7 cellular contexts compared by ENCODE assay signal in the genomic region with DNA sequence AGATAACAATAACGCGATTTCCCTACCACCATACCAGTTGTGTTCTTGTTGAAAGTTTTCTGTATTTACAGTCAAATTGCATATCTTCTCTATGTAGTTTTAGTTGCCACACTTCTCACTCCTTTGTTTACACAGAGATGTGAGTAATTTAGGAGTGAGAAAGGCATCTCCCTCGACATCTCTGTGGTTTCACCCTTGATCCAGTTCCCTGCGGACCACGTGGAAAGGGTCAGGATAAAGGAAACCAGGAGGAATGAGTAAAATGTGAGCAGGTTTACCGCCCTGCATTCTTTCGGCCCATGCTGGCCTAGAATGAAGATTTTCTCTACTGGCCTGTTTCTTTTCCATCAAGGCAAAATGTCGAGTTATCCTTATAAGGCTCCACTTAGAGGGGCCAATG.
DNase-seq lines count a peak whose midpoint lies in the region; ATAC-seq, FAIRE-seq and TF ChIP-seq lines count a peak whose summit lies in the region.
"Not testable (repeated sequence)": the region's sequence is repeated elsewhere in the genome, so short reads cannot be mapped to it uniquely, and the experiment has no call there.

No MANE protein-coding gene starts in this region.

- H3K9ac ChIP-seq in astrocyte (ENCODE audit: low read length); neuronal stem cell (ENCODE audit: low read depth, low read length, poor library complexity): not testable (repeated sequence)

- not testable (repeated sequence) for H3K14ac ChIP-seq in neuronal stem cell (ENCODE audit: low read length)

- not testable (repeated sequence) for H3K27me3 ChIP-seq in Panc1 (ENCODE audit: control insufficient read depth, insufficient read depth, low read length); neuronal stem cell (ENCODE audit: control insufficient read depth in 3 of 3, insufficient read depth in 3 of 3, low read depth in 1 of 3, low read length in 3 of 3)
- peaks cover 12% of the 10 kb centered on the region for H3K27me3 ChIP-seq in astrocyte (ENCODE audit: insufficient read depth, low read length)

- BruUV-seq in Panc1 (replicated peaks; lab: Mats Ljungman, UMichigan), result not testable (repeated sequence)

- H3K4me1 Mint-ChIP-seq in HFFc6 (ENCODE audit: low read depth) (peaks cover 13% of the 10 kb centered on the region), astrocyte (ENCODE audit: low read depth, unreplicated experiment) (peaks cover 14% of the 10 kb centered on the region)

- in situ Hi-C loops in Caki2 (cut with HindIII; ENCODE audit: low pct_unique_long_range_greater_than_20kb, low sequenced_read_pairs); Panc1 (cut with HindIII; ENCODE audit: low pct_unique_long_range_greater_than_20kb, low sequenced_read_pairs): not testable (repeated sequence)

- WGBS in neuronal stem cell (ENCODE audit: extremely low coverage in 2 of 2, insufficient read length in 2 of 2, insufficient replicate concordance in 1 of 2), 2 donors, result no CpG with 5 or more reads among the region's 8 CpGs

- H3K9me3 ChIP-seq in Panc1 (ENCODE audit: control insufficient read depth, insufficient read depth, low read depth, low read length); astrocyte (ENCODE audit: insufficient read depth, low read depth, low read length); neuronal stem cell (replicated peaks in 1 of 2; ENCODE audit: control insufficient read depth in 2 of 2, insufficient read depth in 1 of 2, low read depth in 1 of 2, low read length in 2 of 2): not testable (repeated sequence)

- CTCF ChIA-PET in Panc1 (lab: Charles Lee), result not testable (repeated sequence)

- intact Hi-C loops in Panc1 (cut with micrococcal nuclease; ENCODE audit: unreplicated experiment), result not testable (repeated sequence)

- H2BK120ac ChIP-seq in neuronal stem cell (ENCODE audit: low read depth, low read length), result not testable (repeated sequence)

- peak; percentile 99 for ATAC-seq in Panc1

- H3K27me3 Mint-ChIP-seq in HFFc6 (ENCODE audit: insufficient read depth); astrocyte (ENCODE audit: low read depth, unreplicated experiment): not testable (repeated sequence)

- not testable (repeated sequence) for H3K9me3 Mint-ChIP-seq in HFFc6; astrocyte (ENCODE audit: unreplicated experiment)

- not testable (repeated sequence) for H2AK5ac ChIP-seq in neuronal stem cell (ENCODE audit: low read depth, low read length)

- not testable (repeated sequence) for H3K23ac ChIP-seq in neuronal stem cell (ENCODE audit: low read depth, low read length, poor library complexity)

- H3K4me1 ChIP-seq in Panc1 (ENCODE audit: control insufficient read depth, insufficient read depth, low read length), result peaks cover 14% of the 10 kb centered on the region
- not testable (repeated sequence) for H3K4me1 ChIP-seq in astrocyte (ENCODE audit: insufficient read depth, low read length); neuronal stem cell (ENCODE audit: control insufficient read depth in 2 of 2, insufficient read depth in 1 of 2, low read depth in 1 of 2, low read length in 2 of 2)

- DNase-seq in Caki2 (ENCODE audit: low read depth) (peak; percentile 91), HFFc6 (peak; percentile 81), Panc1 (ENCODE audit: low read depth, low spot score) (peak; percentile 95), astrocyte (ENCODE audit: low read depth) (peak; percentile 97), epithelial cell of prostate (ENCODE audit: low read depth, low spot score) (peak; percentile 71), iPS-NIHi7 (ENCODE audit: extremely low spot score) (peak; percentile 32)
- not testable (repeated sequence) for DNase-seq in neuronal stem cell (ENCODE audit: low spot score)

- not testable (repeated sequence) for H3K4me3 Mint-ChIP-seq in HFFc6; astrocyte (ENCODE audit: unreplicated experiment)

- not testable (repeated sequence) for H3K4ac ChIP-seq in neuronal stem cell (ENCODE audit: low read length)

- peak overlapping the region; percentile 4 to 51; a peak in 2 of 4 replicates for H3K4me3 ChIP-seq in Panc1 (ENCODE audit: low read depth in 2 of 2, low read length in 2 of 2)
- H3K4me3 ChIP-seq in astrocyte (ENCODE audit: insufficient read depth, low read depth, low read length); neuronal stem cell (ENCODE audit: low read length in 2 of 2): not testable (repeated sequence)

- peak overlapping the region; percentile 74 for H3K27ac ChIP-seq in Panc1 (ENCODE audit: low read length)
- H3K27ac ChIP-seq in astrocyte (ENCODE audit: low read depth, low read length); epithelial cell of prostate; neuronal stem cell (replicated peaks; ENCODE audit: low read length): not testable (repeated sequence)

- H3K79me2 ChIP-seq in astrocyte (ENCODE audit: insufficient read depth, low read length), result not testable (repeated sequence)

- H3K36me3 Mint-ChIP-seq in HFFc6 (ENCODE audit: low read depth); astrocyte (ENCODE audit: low read depth, unreplicated experiment): not testable (repeated sequence)

- H3K79me1 ChIP-seq in neuronal stem cell (ENCODE audit: low read depth, low read length), result not testable (repeated sequence)

- not testable (repeated sequence) for H4K20me1 ChIP-seq in astrocyte (ENCODE audit: insufficient read depth, low read length)

- TF ChIP-seq CTCF in HFFc6 (IDR thresholded peaks at IDR 0.05); Panc1 (IDR thresholded peaks at IDR 0.05); astrocyte (IDR thresholded peaks at IDR 0.05; ENCODE audit: insufficient read depth, low read depth, low read length): not testable (repeated sequence)

- not testable (repeated sequence) for H2BK5ac ChIP-seq in neuronal stem cell (ENCODE audit: low read length)

- H3K27ac Mint-ChIP-seq in HFFc6, result not testable (repeated sequence)
- H3K27ac Mint-ChIP-seq in astrocyte (ENCODE audit: unreplicated experiment), result peak overlapping the region; percentile 93

- not testable (repeated sequence) for H3K36me3 ChIP-seq in Panc1 (ENCODE audit: control insufficient read depth, insufficient read depth, low read length); astrocyte (ENCODE audit: insufficient read depth, low read length); neuronal stem cell (replicated peaks in 1 of 2; ENCODE audit: control insufficient read depth in 2 of 2, insufficient read depth in 2 of 2, low read length in 2 of 2)

- not testable (repeated sequence) for H2BK12ac ChIP-seq in neuronal stem cell (ENCODE audit: low read length)

- FAIRE-seq in astrocyte (lab: Jason Lieb, UNC), result not testable (repeated sequence)

- H2AFZ ChIP-seq in astrocyte (ENCODE audit: low read depth, low read length), result not testable (repeated sequence)
- H2AFZ ChIP-seq in neuronal stem cell (ENCODE audit: low read length), result peak overlapping the region; percentile 49

- H2BK15ac ChIP-seq in neuronal stem cell (ENCODE audit: low read length), result not testable (repeated sequence)

- H4K8ac ChIP-seq in neuronal stem cell (ENCODE audit: low read depth, low read length), result not testable (repeated sequence)

- POLR2A ChIA-PET in Panc1 (lab: Charles Lee), result not testable (repeated sequence)

- peak overlapping the region; percentile 69 for H3K4me2 ChIP-seq in astrocyte (ENCODE audit: low read length)
- H3K4me2 ChIP-seq in neuronal stem cell (ENCODE audit: insufficient read depth, low read length, poor library complexity, severe bottlenecking), result not testable (repeated sequence)

- not testable (repeated sequence) for H3K18ac ChIP-seq in neuronal stem cell (ENCODE audit: low read length)

- not testable (repeated sequence) for H4K91ac ChIP-seq in neuronal stem cell (ENCODE audit: low read depth, low read length, poor library complexity)
